In the genomic region with DNA sequence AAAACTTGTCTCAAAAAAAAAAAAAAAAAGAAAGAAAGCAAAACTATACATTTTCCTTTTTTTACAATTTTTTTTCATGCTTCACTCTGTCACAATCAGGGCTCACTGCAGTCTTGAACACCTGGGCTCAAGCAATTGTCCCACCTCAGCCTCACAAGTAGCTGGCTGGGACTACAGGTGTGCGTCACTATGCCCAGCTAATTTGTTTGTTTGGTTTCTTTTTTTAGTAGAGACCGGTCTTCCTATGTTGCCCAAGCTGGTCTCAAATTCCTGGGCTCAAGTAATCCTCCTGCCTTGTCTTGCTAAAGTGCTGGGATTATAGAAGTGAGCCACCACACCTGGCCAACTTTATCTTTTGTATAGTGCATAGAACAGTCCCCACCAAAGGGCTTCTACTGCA, we compare ENCODE assay signal across 28 cellular contexts. TPM values are rescaled to one million over a fixed set of nuclear protein-coding genes. Genes with fewer than 3 reads are reported as not detected.
DNase-seq lines count a peak whose midpoint lies in the region; ATAC-seq and TF ChIP-seq lines count a peak whose summit lies in the region.
"Had no signal": no experiment of that assay in that cellular context is flagged by ENCODE, and none has a peak within 500 bp of the region (broad histone marks: within the 10 kb centered on the region; RNA-seq: fewer than 3 reads in every experiment).

No MANE protein-coding gene starts in this region.

- H3K9me3 ChIP-seq in BLaER1 = no peaks in the 10 kb centered on the region
- H3K9me3 ChIP-seq in CD8-positive, alpha-beta T cell (ENCODE audit: low read length) = no peaks in the 10 kb centered on the region
- H3K9me3 ChIP-seq in neutrophil = no peaks in the 10 kb centered on the region
- no peaks in the 10 kb centered on the region for H3K9me3 ChIP-seq in left lung
- H3K9me3 ChIP-seq in sigmoid colon = no peaks in the 10 kb centered on the region

- H3K4me3 Mint-ChIP-seq in CD8-positive, alpha-beta T cell = no peak overlapping the region
- no peak overlapping the region for H3K4me3 Mint-ChIP-seq in T-cell
- H3K4me3 Mint-ChIP-seq: activated CD4-positive, alpha-beta T cell treated with anti-CD3 and anti-CD28 coated beads, Interleukin-2, amount 10 ng/mL, durations not matched to agents 7 days and 5 days; type B pancreatic cell had no signal

- TF ChIP-seq CTCF in CD8-positive, alpha-beta T cell (IDR thresholded peaks at IDR 0.05) = no peak
- TF ChIP-seq CTCF in neutrophil (IDR thresholded peaks at IDR 0.05) (no peak), left lung (IDR thresholded peaks at IDR 0.05) (no peak), sigmoid colon (IDR thresholded peaks at IDR 0.05) (no peak)

- no peak for TF ChIP-seq POLR2A in sigmoid colon (IDR thresholded peaks at IDR 0.05)

- no peak overlapping the region for H3K27ac ChIP-seq in BLaER1
- no peak overlapping the region for H3K27ac ChIP-seq in CD8-positive, alpha-beta T cell (ENCODE audit: low read depth, low read length)
- H3K27ac ChIP-seq in neutrophil = peak overlapping the region; percentile 99
- no peak overlapping the region for H3K27ac ChIP-seq in substantia nigra (ENCODE audit: low read depth, low read length, poor library complexity, severe bottlenecking)
- H3K27ac ChIP-seq in left lung = no peak overlapping the region
- no peak overlapping the region for H3K27ac ChIP-seq in sigmoid colon

- H3K27ac Mint-ChIP-seq in CD8-positive, alpha-beta T cell = peak overlapping the region; percentile 99
- peak overlapping the region; percentile 61 to 69 for H3K27ac Mint-ChIP-seq in T-cell
- H3K27ac Mint-ChIP-seq: type B pancreatic cell had no signal

- H4K20me1 ChIP-seq in BLaER1 = no peaks in the 10 kb centered on the region

- H3K4me3 ChIP-seq in BLaER1 (no peak overlapping the region), neutrophil (ENCODE audit: low read depth in 1 of 2, low read length in 1 of 2) (no peak overlapping the region), left lung (no peak overlapping the region), sigmoid colon (no peak overlapping the region)
- no peak overlapping the region for H3K4me3 ChIP-seq in CD8-positive, alpha-beta T cell (ENCODE audit: low read depth, low read length)

- no peaks in the 10 kb centered on the region for H3K27me3 Mint-ChIP-seq in CD8-positive, alpha-beta T cell (ENCODE audit: low read depth)
- H3K27me3 Mint-ChIP-seq in T-cell = no peaks in the 10 kb centered on the region
- H3K27me3 Mint-ChIP-seq: activated CD4-positive, alpha-beta T cell treated with anti-CD3 and anti-CD28 coated beads, Interleukin-2, amount 10 ng/mL, durations not matched to agents 7 days and 5 days; type B pancreatic cell had no signal

- H3K9me3 Mint-ChIP-seq in CD8-positive, alpha-beta T cell = no peaks in the 10 kb centered on the region
- no peaks in the 10 kb centered on the region for H3K9me3 Mint-ChIP-seq in T-cell
- H3K9me3 Mint-ChIP-seq: activated CD4-positive, alpha-beta T cell treated with anti-CD3 and anti-CD28 coated beads, Interleukin-2, amount 10 ng/mL, durations not matched to agents 7 days and 5 days; type B pancreatic cell had no signal

- H3K36me3 ChIP-seq in BLaER1 (no peaks in the 10 kb centered on the region), neutrophil (no peaks in the 10 kb centered on the region), left lung (no peaks in the 10 kb centered on the region), sigmoid colon (no peaks in the 10 kb centered on the region)
- no peaks in the 10 kb centered on the region for H3K36me3 ChIP-seq in CD8-positive, alpha-beta T cell (ENCODE audit: insufficient read depth, low read length)

- H3K36me3 Mint-ChIP-seq in CD8-positive, alpha-beta T cell = no peaks in the 10 kb centered on the region
- no peaks in the 10 kb centered on the region for H3K36me3 Mint-ChIP-seq in T-cell
- H3K36me3 Mint-ChIP-seq: type B pancreatic cell had no signal

- H3K4me1 ChIP-seq in BLaER1 = peaks cover 40% of the 10 kb centered on the region
- peaks cover 42% of the 10 kb centered on the region for H3K4me1 ChIP-seq in CD8-positive, alpha-beta T cell (ENCODE audit: insufficient read depth, low read length)
- peaks cover 26 to 29% of the 10 kb centered on the region in 2 experiments for H3K4me1 ChIP-seq in neutrophil (ENCODE audit: control insufficient read depth in 1 of 2, insufficient read depth in 1 of 2, low read depth in 1 of 2, low read length in 1 of 2)
- peaks cover 0 to 19% of the 10 kb centered on the region in 2 donors for H3K4me1 ChIP-seq in left lung
- H3K4me1 ChIP-seq in sigmoid colon = peaks cover 0 to 19% (median 19%) of the 10 kb centered on the region in 4 donors

- intact Hi-C loops in CD8-positive, alpha-beta T cell (cut with DNase I, micrococcal nuclease) = no loop called here
- intact Hi-C loops in left lung (cut with DNase I) = no loop called here
- intact Hi-C loops in sigmoid colon (cut with DNase I) = no loop called here

- H3K4me2 ChIP-seq in BLaER1 = peak overlapping the region; percentile 92

- no peak for DNase-seq in CD8-positive, alpha-beta T cell
- no peak for DNase-seq in T-cell
- DNase-seq in substantia nigra (lab: John Stamatoyannopoulos, UW) = no peak
- no peak for DNase-seq in NOMO-1 treated with DMSO at 0.1 percent for 48 hours (lab: John Stamatoyannopoulos, UW; ENCODE audit: unreplicated experiment)
- no peak for DNase-seq in left lung
- no peak for DNase-seq in sigmoid colon
- DNase-seq: activated CD4-positive, alpha-beta T cell treated with anti-CD3 and anti-CD28 coated beads, Interleukin-2, amount 10 ng/mL, durations not matched to agents 7 days and 5 days; activated CD8-positive, alpha-beta memory T cell treated with anti-CD3 and anti-CD28 coated beads, Interleukin-2, amount 50 U/mL, for 48 hours; activated effector memory CD4-positive, alpha-beta T cell treated with anti-CD3 and anti-CD28 coated beads, Interleukin-2, amount 50 U/mL, for 16 hours; anterior cingulate cortex; central memory CD4-positive, alpha-beta T cell; HCEC 1CT; hypothalamus; Karpas-422; NCI-H1092; NCI-H2081; NCI-H524 treated with DMSO at 0.1 percent for 48 hours; SHP77 treated with DMSO at 0.1 percent for 48 hours; stimulated activated naive CD4-positive, alpha-beta T cell; T-helper 1 cell had no signal

- 67 to 73% methylated on average over 2 of the region's 2 CpGs for WGBS in sigmoid colon, 2 donors

- CTCF ChIA-PET in CD8-positive, alpha-beta T cell (lab: Charles Lee) = interaction anchor here (1.1 to 4.0 kb wide), 5 partner anchors 24 to 179 kb away, joined by 3 to 21 read pairs (median 12); no protein-coding TSS in a partner anchor
- CTCF ChIA-PET in T-cell (lab: Charles Lee) = interaction anchor here in 1 of 2 donors (1.9 to 2.1 kb wide), 2 partner anchors 10 to 24 kb away, joined by 10 to 11 read pairs; no protein-coding TSS in a partner anchor

- H3K27me3 ChIP-seq in BLaER1 = no peaks in the 10 kb centered on the region
- no peaks in the 10 kb centered on the region for H3K27me3 ChIP-seq in CD8-positive, alpha-beta T cell (ENCODE audit: insufficient read depth, low read length)
- H3K27me3 ChIP-seq in neutrophil = no peaks in the 10 kb centered on the region
- H3K27me3 ChIP-seq in left lung = no peaks in the 10 kb centered on the region
- no peaks in the 10 kb centered on the region for H3K27me3 ChIP-seq in sigmoid colon

- no peak for ATAC-seq in CD8-positive, alpha-beta T cell
- ATAC-seq in T-cell (replicated peaks in 1 of 4) (no peak), left lung (no peak)
- ATAC-seq: sciatic nerve had no signal

- H3K9ac ChIP-seq in BLaER1 = no peak overlapping the region

- no peak for TF ChIP-seq EP300 in sigmoid colon (IDR thresholded peaks at IDR 0.05)

- peaks cover 44% of the 10 kb centered on the region for H3K4me1 Mint-ChIP-seq in CD8-positive, alpha-beta T cell (ENCODE audit: low read depth)
- H3K4me1 Mint-ChIP-seq in T-cell = peaks cover 38 to 44% (median 39%) of the 10 kb centered on the region in 3 donors

- POLR2A ChIA-PET in CD8-positive, alpha-beta T cell (lab: Charles Lee) = interaction anchor here (0.7 to 4.9 kb wide), 5 partner anchors 13 to 78 kb away, joined by 4 to 119 read pairs (median 12); partner anchors contain the start of gene DDX6
- POLR2A ChIA-PET in T-cell (lab: Charles Lee) = interaction anchor here (0.6 to 3.0 kb wide), 8 partner anchors 8 to 125 kb away, joined by 3 to 63 read pairs (median 7); partner anchors contain the start of gene DDX6 (in 1 of the 2)

RNA-seq across cellular contexts. Expression of gene CXCR5, which starts 15.0 kb away (rescaled TPM):
- 1 to 10 TPM; 7.6 to 8.0 TPM for total RNA-seq in CD8-positive, alpha-beta T cell
- total RNA-seq in T-cell (10 to 100 TPM in 1 of 5 donors, 1 to 10 TPM in 4; 4.7 to 10.6 (median 6.3) TPM), left lung (under 1 TPM in 1 of 2 donors, not detected in 1; 0.10 TPM), sigmoid colon (not detected)
- polyA plus RNA-seq in sigmoid colon = 10 to 100 TPM in 1 of 3 donors, under 1 TPM in 2; under 0.01 to 11.5 (median 0.23) TPM
- total RNA-seq: frontal cortex, HT-29, osteocyte had no signal
- polyA plus RNA-seq: keratinocyte had no signal

RNA-seq across cellular contexts. Expression of gene BCL9L, which starts 57.1 kb away (rescaled TPM):
- 100 to 1,000 TPM; 437 to 439 TPM for total RNA-seq in CD8-positive, alpha-beta T cell
- 100 to 1,000 TPM; 229 to 331 (median 308) TPM for total RNA-seq in T-cell
- 10 to 100 TPM; 79.4 to 88.9 TPM for total RNA-seq in left lung
- 10 to 100 TPM in 3 of 4 donors, 1 to 10 TPM in 1; 7.9 to 46.5 (median 10.8) TPM for total RNA-seq in sigmoid colon
- polyA plus RNA-seq in sigmoid colon = 10 to 100 TPM in 1 of 3 donors, 1 to 10 TPM in 2; 4.8 to 33.2 (median 7.4) TPM

Comparison
In these comparisons a context has a peak if more than half of its experiments do, and no peak if none do; other contexts are left out.
1. RNA of gene CXCR5, which starts 15.0 kb away (total RNA-seq): 7.6 to 8.0 TPM in CD8-positive, alpha-beta T cell and 4.7 to 10.6 TPM in T-cell; 0.10 TPM in left lung and not detected in sigmoid colon; every median in the first group is over 4 times any median in the second.